1 cellular context compared by ENCODE assay signal in genomic region chr19:45485301-45486077, GRCh38.
TF ChIP-seq lines count a peak whose summit lies in the region.

No MANE protein-coding gene starts in this region.

TF ChIP-seq in K562, 482 proteins besides CTCF, POLR2A, EP300 and RAD21 (continued from another document and continues in another):
- TF ChIP-seq ZNF512 (tag; IDR thresholded peaks at IDR 0.05) (no peak), TAF9B (IDR thresholded peaks at IDR 0.05; ENCODE audit: partially characterized antibody) (no peak), NBN (IDR thresholded peaks at IDR 0.05; ENCODE audit: low read depth) (no peak), HDAC3 (IDR thresholded peaks at IDR 0.05; ENCODE audit: borderline replicate concordance, partially characterized antibody) (no peak), NCOA4 (IDR thresholded peaks at IDR 0.05; ENCODE audit: partially characterized antibody) (no peak), ZNF282 (CRISPR knock-in tag; IDR thresholded peaks at IDR 0.05) (no peak), ZFP91 (CRISPR knock-in tag; IDR thresholded peaks at IDR 0.05) (no peak), MCM3 (IDR thresholded peaks at IDR 0.05) (no peak), KLF1 (tag; IDR thresholded peaks at IDR 0.05) (no peak), MTA1 (IDR thresholded peaks at IDR 0.05; ENCODE audit: borderline replicate concordance) (no peak), SREBF1 (IDR thresholded peaks at IDR 0.05; ENCODE audit: borderline replicate concordance, low read depth, low read length) (peak; percentile 78; the same call in 1 of the 2 replicates), TCF7 (IDR thresholded peaks at IDR 0.05; ENCODE audit: borderline replicate concordance) (peak; percentile 82; the same call in 1 of the 2 replicates), TAF15 (IDR thresholded peaks at IDR 0.05; ENCODE audit: low read depth, low read length) (no peak), NFE2L1 (tag; IDR thresholded peaks at IDR 0.05; ENCODE audit: borderline replicate concordance, low read depth) (no peak), RERE (CRISPR knock-in tag; IDR thresholded peaks at IDR 0.05; ENCODE audit: borderline replicate concordance) (no peak), PHB2 (IDR thresholded peaks at IDR 0.05; ENCODE audit: low read depth) (no peak), GTF2A2 (tag; IDR thresholded peaks at IDR 0.05) (no peak), FOSL1 (tag; conservative IDR thresholded peaks at IDR 0.05) (no peak), NR4A1 (CRISPR knock-in tag; IDR thresholded peaks at IDR 0.05) (no peak), NR4A1 (tag; IDR thresholded peaks at IDR 0.05) (no peak), ZNF699 (CRISPR knock-in tag; IDR thresholded peaks at IDR 0.05; ENCODE audit: insufficient replicate concordance) (no peak), RFX1 (IDR thresholded peaks at IDR 0.05) (no peak), RBFOX2 (IDR thresholded peaks at IDR 0.05; ENCODE audit: low read depth, low read length) (no peak; the same call in none of the 2 replicates), ELF1 (tag; IDR thresholded peaks at IDR 0.05) (peak; percentile 77), TFE3 (CRISPR knock-in tag; IDR thresholded peaks at IDR 0.05) (no peak), CBFA2T2 (conservative IDR thresholded peaks at IDR 0.05) (no peak), ZNF41 (CRISPR knock-in tag; conservative IDR thresholded peaks at IDR 0.05) (no peak), ZBTB11 (CRISPR knock-in tag; IDR thresholded peaks at IDR 0.05) (peak in 1 of 3 experiments; percentile 75; a peak in 2 of 6 replicates), JUN (IDR thresholded peaks at IDR 0.05; ENCODE audit: borderline replicate concordance, low read depth, low read length) (peak; percentile 36; the same call in 1 of the 2 replicates), JUN (CRISPR knock-in tag; IDR thresholded peaks at IDR 0.05; ENCODE audit: borderline replicate concordance) (no peak), ZNF133 (CRISPR knock-in tag; IDR thresholded peaks at IDR 0.05) (no peak), ZNF24 (IDR thresholded peaks at IDR 0.05) (no peak), ZNF609 (CRISPR knock-in tag; IDR thresholded peaks at IDR 0.05; ENCODE audit: borderline replicate concordance) (no peak), TFAP4 (CRISPR knock-in tag; IDR thresholded peaks at IDR 0.05; ENCODE audit: borderline replicate concordance) (peak; percentile 51), ZNF551 (CRISPR knock-in tag; IDR thresholded peaks at IDR 0.05) (no peak), ETV1 (tag; conservative IDR thresholded peaks at IDR 0.05; ENCODE audit: low read depth) (no peak; the same call in 1 of the 2 replicates), BRD4 (IDR thresholded peaks at IDR 0.05) (no peak), PHF21A (IDR thresholded peaks at IDR 0.05; ENCODE audit: borderline replicate concordance, low read depth) (peak; percentile 60; the same call in 1 of the 2 replicates), ATF2 (CRISPR knock-in tag; IDR thresholded peaks at IDR 0.05) (no peak), TRIM24 (IDR thresholded peaks at IDR 0.05) (0 out of 4 replicates have a peak, but pooled peaks of 1 of the 2 experiments have one; percentile 8), HNRNPLL (IDR thresholded peaks at IDR 0.05; ENCODE audit: low read depth, low read length, poor library complexity, severe bottlenecking) (no peak), YY1 (IDR thresholded peaks at IDR 0.05; ENCODE audit: borderline replicate concordance in 1 of 3, control insufficient read depth in 1 of 3, extremely low read depth in 1 of 3, insufficient read depth in 3 of 3, insufficient read length in 1 of 3, insufficient replicate concordance in 2 of 3, low read depth in 1 of 3, low read length in 2 of 3) (peak in 1 of 3 experiments; percentile 51)
